Comparison of ENCODE assay signal across 18 cellular contexts in the genomic region with DNA sequence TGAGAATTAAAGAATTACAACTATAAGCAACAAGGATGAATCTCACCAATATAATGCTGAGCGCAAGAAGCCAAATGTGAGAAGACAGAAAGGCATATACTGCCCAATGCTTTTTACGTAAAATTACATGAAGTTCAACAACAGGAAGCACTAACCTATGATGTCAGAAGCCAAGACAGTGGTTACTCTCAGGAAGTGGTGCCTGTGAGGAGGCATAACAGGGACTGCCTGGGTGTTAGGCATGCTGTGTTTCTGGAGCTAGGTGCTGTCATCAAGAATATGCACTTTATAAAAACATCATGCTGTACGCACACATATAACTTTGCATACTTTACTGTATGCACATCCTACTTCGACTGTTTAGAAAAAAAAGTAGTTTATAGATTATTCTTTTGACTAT. TPM values are rescaled to one million over a fixed set of nuclear protein-coding genes. Genes with fewer than 3 reads are reported as not detected.
DNase-seq lines count a peak whose midpoint lies in the region; ATAC-seq and TF ChIP-seq lines count a peak whose summit lies in the region.
"Had no signal": no experiment of that assay in that cellular context is flagged by ENCODE, and none has a peak within 500 bp of the region (broad histone marks: within the 10 kb centered on the region; RNA-seq: fewer than 3 reads in every experiment).

No MANE protein-coding gene starts in this region.

- ATAC-seq in activated naive CD8-positive, alpha-beta T cell treated with anti-CD3 and anti-CD28 coated beads, Interleukin-2, amount 50 U/mL, for 24 hours = peak; percentile 61
- peak; percentile 85 to 95 (median 93) for ATAC-seq in natural killer cell
- ATAC-seq: foreskin keratinocyte; left lung; stimulated activated memory B cell treated with anti-CD40 and anti-IgM and Interleukin-4, amounts not matched to agents 10 μg/mL and 1 μg/mL and 100 μg/mL, for 72 hours had no signal

- H3K36me3 ChIP-seq in Loucy (ENCODE audit: insufficient read depth, low read length) = no peaks in the 10 kb centered on the region
- H3K36me3 ChIP-seq: BLaER1 treated with 17β-estradiol and CSF1 and Interleukin-3, amounts not matched to agents 10 nM and 100 nM; left lung had no signal

- H3K4me3 Mint-ChIP-seq in activated naive CD8-positive, alpha-beta T cell treated with anti-CD3 and anti-CD28 coated beads, Interleukin-2, amount 50 U/mL, for 24 hours = no peak overlapping the region
- no peak overlapping the region for H3K4me3 Mint-ChIP-seq in natural killer cell
- H3K4me3 Mint-ChIP-seq in activated naive CD4-positive, alpha-beta T cell treated with anti-CD3 and anti-CD28 coated beads for 36 hours = no peak overlapping the region
- H3K4me3 Mint-ChIP-seq: IgD-negative memory B cell; stimulated activated memory B cell treated with anti-CD40 and anti-IgM and Interleukin-4, amounts not matched to agents 10 μg/mL and 1 μg/mL and 100 μg/mL, for 72 hours had no signal

- H3K4me3 ChIP-seq in Loucy (ENCODE audit: low read length, poor library complexity, severe bottlenecking) (no peak overlapping the region), foreskin fibroblast (ENCODE audit: low read depth in 1 of 2, low read length in 2 of 2) (no peak overlapping the region)
- H3K4me3 ChIP-seq: BLaER1 treated with 17β-estradiol and CSF1 and Interleukin-3, amounts not matched to agents 10 nM and 100 nM; left lung; smooth muscle cell had no signal

- DNase-seq in DMS53 (lab: John Stamatoyannopoulos, UW) = peak; percentile 23
- DNase-seq in DMS53 treated with DMSO at 0.1 percent for 48 hours (lab: John Stamatoyannopoulos, UW; ENCODE audit: unreplicated experiment) = no peak
- no peak for DNase-seq in activated naive CD8-positive, alpha-beta T cell treated with anti-CD3 and anti-CD28 coated beads, Interleukin-2, amount 50 U/mL, for 24 hours
- DNase-seq in natural killer cell = no peak
- DNase-seq in foreskin fibroblast = no peak
- no peak for DNase-seq in activated naive CD4-positive, alpha-beta T cell treated with anti-CD3 and anti-CD28 coated beads for 36 hours
- DNase-seq in AG08396 (ENCODE audit: low spot score) = no peak
- DNase-seq: activated CD4-positive, CD25-positive, alpha-beta regulatory T cell; foreskin keratinocyte; left lung; NCI-H1105 treated with DMSO at 0.1 percent for 48 hours; NCI-H2171 treated with DMSO at 0.1 percent for 48 hours; trophoblast cell had no signal

- no peaks in the 10 kb centered on the region for H3F3A ChIP-seq in Loucy (ENCODE audit: low read depth)

- peak overlapping the region; percentile 36 for H2AFZ ChIP-seq in Loucy (ENCODE audit: low read length)

- peaks cover 3% of the 10 kb centered on the region for H3K4me1 Mint-ChIP-seq in activated naive CD8-positive, alpha-beta T cell treated with anti-CD3 and anti-CD28 coated beads, Interleukin-2, amount 50 U/mL, for 24 hours
- peaks cover 23 to 25% of the 10 kb centered on the region in 2 donors for H3K4me1 Mint-ChIP-seq in natural killer cell
- H3K4me1 Mint-ChIP-seq in activated naive CD4-positive, alpha-beta T cell treated with anti-CD3 and anti-CD28 coated beads for 36 hours (ENCODE audit: low read depth) = peaks cover 8% of the 10 kb centered on the region
- H3K4me1 Mint-ChIP-seq: IgD-negative memory B cell; stimulated activated memory B cell treated with anti-CD40 and anti-IgM and Interleukin-4, amounts not matched to agents 10 μg/mL and 1 μg/mL and 100 μg/mL, for 72 hours had no signal

- no peak overlapping the region for H3K27ac Mint-ChIP-seq in activated naive CD8-positive, alpha-beta T cell treated with anti-CD3 and anti-CD28 coated beads, Interleukin-2, amount 50 U/mL, for 24 hours
- H3K27ac Mint-ChIP-seq in natural killer cell = peak overlapping the region; percentile 67 to 81
- H3K27ac Mint-ChIP-seq in activated naive CD4-positive, alpha-beta T cell treated with anti-CD3 and anti-CD28 coated beads for 36 hours = no peak overlapping the region
- H3K27ac Mint-ChIP-seq: IgD-negative memory B cell; stimulated activated memory B cell treated with anti-CD40 and anti-IgM and Interleukin-4, amounts not matched to agents 10 μg/mL and 1 μg/mL and 100 μg/mL, for 72 hours had no signal

- no peaks in the 10 kb centered on the region for H3K27me3 ChIP-seq in Loucy (ENCODE audit: insufficient read depth, low read length, poor library complexity, severe bottlenecking)
- H3K27me3 ChIP-seq: BLaER1 treated with 17β-estradiol and CSF1 and Interleukin-3, amounts not matched to agents 10 nM and 100 nM; foreskin keratinocyte; left lung had no signal

- CTCF ChIA-PET in activated naive CD4-positive, alpha-beta T cell treated with anti-CD3 and anti-CD28 coated beads for 36 hours (lab: Charles Lee) = interaction anchor here (1.1 kb wide), 1 partner anchor 89 kb away, joined by 3 read pairs; no protein-coding TSS in a partner anchor

- no peaks in the 10 kb centered on the region for H3K9me2 ChIP-seq in Loucy (replicated peaks; ENCODE audit: low read depth, low read length)

- no peaks in the 10 kb centered on the region for H4K20me1 ChIP-seq in Loucy (ENCODE audit: insufficient read depth, low read length, poor library complexity, severe bottlenecking)
- H4K20me1 ChIP-seq: BLaER1 treated with 17β-estradiol and CSF1 and Interleukin-3, amounts not matched to agents 10 nM and 100 nM had no signal

- intact Hi-C loops in natural killer cell (cut with micrococcal nuclease) = no loop called here
- intact Hi-C loops in activated naive CD4-positive, alpha-beta T cell treated with anti-CD3 and anti-CD28 coated beads for 36 hours (cut with micrococcal nuclease) = no loop called here

- peak overlapping the region; percentile 6 for H3K4me2 ChIP-seq in Loucy (ENCODE audit: low read depth, low read length, poor library complexity, severe bottlenecking)
- H3K4me2 ChIP-seq: smooth muscle cell had no signal

- TF ChIP-seq CTCF in Loucy (conservative IDR thresholded peaks at IDR 0.05; ENCODE audit: low read length) (no peak), natural killer cell (IDR thresholded peaks at IDR 0.05) (no peak), foreskin fibroblast (IDR thresholded peaks at IDR 0.05; ENCODE audit: low read depth, low read length) (no peak)

- no peaks in the 10 kb centered on the region for H3K27me3 Mint-ChIP-seq in activated naive CD8-positive, alpha-beta T cell treated with anti-CD3 and anti-CD28 coated beads, Interleukin-2, amount 50 U/mL, for 24 hours
- no peaks in the 10 kb centered on the region for H3K27me3 Mint-ChIP-seq in natural killer cell (ENCODE audit: low read depth in 2 of 2)
- no peaks in the 10 kb centered on the region for H3K27me3 Mint-ChIP-seq in activated naive CD4-positive, alpha-beta T cell treated with anti-CD3 and anti-CD28 coated beads for 36 hours (ENCODE audit: low read depth)
- H3K27me3 Mint-ChIP-seq: stimulated activated memory B cell treated with anti-CD40 and anti-IgM and Interleukin-4, amounts not matched to agents 10 μg/mL and 1 μg/mL and 100 μg/mL, for 72 hours had no signal

- H3K9ac ChIP-seq in Loucy (ENCODE audit: low read depth, low read length, poor library complexity, severe bottlenecking) = peak overlapping the region; percentile 24
- H3K9ac ChIP-seq: BLaER1 treated with 17β-estradiol and CSF1 and Interleukin-3, amounts not matched to agents 10 nM and 100 nM had no signal

- no peaks in the 10 kb centered on the region for H3K9me3 ChIP-seq in Loucy (ENCODE audit: insufficient read depth, low read depth, low read length)
- H3K9me3 ChIP-seq: BLaER1 treated with 17β-estradiol and CSF1 and Interleukin-3, amounts not matched to agents 10 nM and 100 nM; left lung had no signal

- H3K9me3 Mint-ChIP-seq in activated naive CD8-positive, alpha-beta T cell treated with anti-CD3 and anti-CD28 coated beads, Interleukin-2, amount 50 U/mL, for 24 hours = no peaks in the 10 kb centered on the region
- no peaks in the 10 kb centered on the region for H3K9me3 Mint-ChIP-seq in natural killer cell
- no peaks in the 10 kb centered on the region for H3K9me3 Mint-ChIP-seq in activated naive CD4-positive, alpha-beta T cell treated with anti-CD3 and anti-CD28 coated beads for 36 hours
- H3K9me3 Mint-ChIP-seq: IgD-negative memory B cell; stimulated activated memory B cell treated with anti-CD40 and anti-IgM and Interleukin-4, amounts not matched to agents 10 μg/mL and 1 μg/mL and 100 μg/mL, for 72 hours had no signal

- H3K79me2 ChIP-seq in Loucy (ENCODE audit: insufficient read depth, low read length) = no peaks in the 10 kb centered on the region

- H3K36me3 Mint-ChIP-seq in activated naive CD8-positive, alpha-beta T cell treated with anti-CD3 and anti-CD28 coated beads, Interleukin-2, amount 50 U/mL, for 24 hours (ENCODE audit: low read depth) = peaks cover 2% of the 10 kb centered on the region
- H3K36me3 Mint-ChIP-seq in natural killer cell = no peaks in the 10 kb centered on the region
- no peaks in the 10 kb centered on the region for H3K36me3 Mint-ChIP-seq in activated naive CD4-positive, alpha-beta T cell treated with anti-CD3 and anti-CD28 coated beads for 36 hours (ENCODE audit: low read depth)
- H3K36me3 Mint-ChIP-seq: stimulated activated memory B cell treated with anti-CD40 and anti-IgM and Interleukin-4, amounts not matched to agents 10 μg/mL and 1 μg/mL and 100 μg/mL, for 72 hours had no signal

- H3K4me1 ChIP-seq in Loucy (ENCODE audit: insufficient read depth, low read length, poor library complexity, severe bottlenecking) = peaks cover 8% of the 10 kb centered on the region
- H3K4me1 ChIP-seq: foreskin keratinocyte had no signal

RNA-seq across cellular contexts. Expression of a gene that starts 30.1 kb away (rescaled TPM):
- total RNA-seq in natural killer cell = 1 to 10 TPM; 1.2 to 2.4 (median 2.1) TPM
- under 1 TPM in 1 of 2 experiments, not detected in 1; 0.12 TPM for total RNA-seq in activated naive CD4-positive, alpha-beta T cell treated with anti-CD3 and anti-CD28 coated beads for 36 hours

Comparison
In these comparisons a context has a peak if more than half of its experiments do, and no peak if none do; other contexts are left out.
1. H3K27ac Mint-ChIP-seq: peak in natural killer cell (2 of 2); none in activated naive CD8-positive, alpha-beta T cell treated with anti-CD3 and anti-CD28 coated beads, Interleukin-2, amount 50 U/mL, for 24 hours (single experiment) and activated naive CD4-positive, alpha-beta T cell treated with anti-CD3 and anti-CD28 coated beads for 36 hours (single experiment).